17 cellular contexts compared by ENCODE assay signal in the genomic region with DNA sequence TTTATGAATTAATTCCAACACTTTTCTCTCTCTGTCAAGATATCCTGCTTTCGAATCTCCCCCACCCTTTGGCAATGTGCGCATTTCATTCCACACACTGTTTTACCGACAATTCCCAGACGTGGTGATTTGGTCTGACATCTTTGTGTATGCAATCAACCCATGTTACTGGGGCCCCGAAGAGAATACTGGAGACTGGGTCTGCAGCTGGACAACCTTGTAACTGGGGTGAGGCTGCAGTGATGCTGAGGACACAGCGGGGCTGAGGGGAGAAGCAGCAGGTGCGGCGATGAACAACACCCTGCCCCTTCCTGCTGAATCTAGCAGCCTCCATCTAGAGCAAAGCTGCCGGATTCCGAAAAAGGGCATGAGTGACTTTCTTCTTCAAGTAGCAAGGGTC.
DNase-seq lines count a peak whose midpoint lies in the region; ATAC-seq and TF ChIP-seq lines count a peak whose summit lies in the region.
"Had no signal": no experiment of that assay in that cellular context is flagged by ENCODE, and none has a peak within 500 bp of the region (broad histone marks: within the 10 kb centered on the region; RNA-seq: fewer than 3 reads in every experiment).

No MANE protein-coding gene starts in this region.

- no peak for DNase-seq in glutamatergic neuron
- no peak for DNase-seq in sciatic nerve (ENCODE audit: low spot score)
- DNase-seq in A673 (ENCODE audit: low spot score) = no peak
- DNase-seq in occipital lobe (lab: John Stamatoyannopoulos, UW) = no peak
- no peak for DNase-seq in MV-4-11 (lab: John Stamatoyannopoulos, UW)
- DNase-seq: Caco-2; CD4-positive, CD25-positive, alpha-beta regulatory T cell; CD8-positive, alpha-beta T cell; DMS153; DND-41; GOT3; HFFc6 had no signal

- H3K27me3 ChIP-seq in A673 (replicated peaks; ENCODE audit: insufficient read depth, low read depth, low read length, poor library complexity) = peaks cover 58% of the 10 kb centered on the region
- H3K27me3 ChIP-seq: BLaER1 had no signal

- H3K4me3 Mint-ChIP-seq in glutamatergic neuron (ENCODE audit: unreplicated experiment) = peak overlapping the region; percentile 2
- H3K4me3 Mint-ChIP-seq: B cell; CD4-positive, CD25-positive, alpha-beta regulatory T cell; CD8-positive, alpha-beta T cell; HFFc6 had no signal

- BruUV-seq in A673 (replicated peaks; lab: Mats Ljungman, UMichigan) = no TSS peak

- POLR2A ChIA-PET in A673 (lab: Charles Lee; ENCODE audit: low non-redundant PET) = no interaction called here

- H3K27ac Mint-ChIP-seq in glutamatergic neuron (ENCODE audit: unreplicated experiment) = no peak overlapping the region
- H3K27ac Mint-ChIP-seq: B cell; CD4-positive, CD25-positive, alpha-beta regulatory T cell; CD8-positive, alpha-beta T cell; HFFc6 had no signal

- intact Hi-C loops in sciatic nerve (cut with DNase I) (no loop called here), A673 (cut with micrococcal nuclease; ENCODE audit: unreplicated experiment) (no loop called here)

- no peak overlapping the region for H3K4me3 ChIP-seq in A673 (ENCODE audit: low read depth, low read length, poor library complexity, severe bottlenecking)
- H3K4me3 ChIP-seq: BLaER1, HAP-1 had no signal

- ATAC-seq in sciatic nerve = peak; percentile 20
- ATAC-seq: CD8-positive, alpha-beta T cell had no signal

- H3K27ac ChIP-seq in cingulate gyrus (ENCODE audit: low read depth, low read length) (peak overlapping the region; percentile 23), A673 (ENCODE audit: low read depth, low read length, poor library complexity, severe bottlenecking) (no peak overlapping the region)
- H3K27ac ChIP-seq: BLaER1, C4-2B had no signal

- H3K27me3 Mint-ChIP-seq in glutamatergic neuron (ENCODE audit: unreplicated experiment) = no peaks in the 10 kb centered on the region
- H3K27me3 Mint-ChIP-seq: B cell; CD4-positive, CD25-positive, alpha-beta regulatory T cell had no signal

- H3K36me3 Mint-ChIP-seq in glutamatergic neuron (ENCODE audit: unreplicated experiment) = no peaks in the 10 kb centered on the region
- H3K36me3 Mint-ChIP-seq: CD4-positive, CD25-positive, alpha-beta regulatory T cell; CD8-positive, alpha-beta T cell had no signal

- H3K4me1 ChIP-seq in A673 (ENCODE audit: insufficient read depth, low read length, poor library complexity, severe bottlenecking) = no peaks in the 10 kb centered on the region
- H3K4me1 ChIP-seq: Caco-2, HAP-1 had no signal

- CTCF ChIA-PET in A673 (lab: Charles Lee) = no interaction called here

- H3K9me3 Mint-ChIP-seq in glutamatergic neuron (ENCODE audit: unreplicated experiment) = peaks cover 2% of the 10 kb centered on the region
- H3K9me3 Mint-ChIP-seq: CD8-positive, alpha-beta T cell had no signal

- H3K36me3 ChIP-seq in A673 (ENCODE audit: insufficient read depth, low read length, poor library complexity, severe bottlenecking) = no peaks in the 10 kb centered on the region
- H3K36me3 ChIP-seq: BLaER1, HAP-1 had no signal

- TF ChIP-seq CTCF in glutamatergic neuron (IDR thresholded peaks at IDR 0.05; ENCODE audit: partially characterized antibody, unreplicated experiment) = no peak
- TF ChIP-seq CTCF in A673 (conservative IDR thresholded peaks at IDR 0.05; ENCODE audit: low read depth, low read length) = no peak

- H3K4me1 Mint-ChIP-seq in glutamatergic neuron (ENCODE audit: low read depth, unreplicated experiment) = peaks cover 21% of the 10 kb centered on the region
- H3K4me1 Mint-ChIP-seq: B cell; CD4-positive, CD25-positive, alpha-beta regulatory T cell had no signal

- peaks cover 16% of the 10 kb centered on the region for H3K9me3 ChIP-seq in A673 (ENCODE audit: low read depth, low read length, poor library complexity, severe bottlenecking)
- H3K9me3 ChIP-seq: HAP-1 had no signal
